Comparison of ENCODE assay signal across 8 cellular contexts in genomic region chr14:55089547-55090153, GRCh38. TPM values are rescaled to one million over a fixed set of nuclear protein-coding genes. Genes with fewer than 3 reads are reported as not detected.
DNase-seq lines count a peak whose midpoint lies in the region; ATAC-seq and TF ChIP-seq lines count a peak whose summit lies in the region.
"Not testable (repeated sequence)": the region's sequence is repeated elsewhere in the genome, so short reads cannot be mapped to it uniquely, and the experiment has no call there.

No MANE protein-coding gene starts in this region.

- not testable (repeated sequence) for H3K27ac ChIP-seq in gastroesophageal sphincter, testis

- intact Hi-C loops in testis (cut with DNase I; ENCODE audit: low total_unique reads), result not testable (repeated sequence)

- H3K36me3 ChIP-seq in gastroesophageal sphincter; testis (ENCODE audit: low read depth, missing control alignments): not testable (repeated sequence)

- not testable (repeated sequence) for TF ChIP-seq EP300 in gastroesophageal sphincter (IDR thresholded peaks at IDR 0.05)

- H3K4me1 ChIP-seq in gastroesophageal sphincter, result peaks cover 0 to 20% (median 0%) of the 10 kb centered on the region in 3 donors
- not testable (repeated sequence) for H3K4me1 ChIP-seq in testis

- H3K27me3 ChIP-seq in gastroesophageal sphincter, testis: not testable (repeated sequence)

- ATAC-seq in HG02588 (IDR thresholded peaks at IDR 0.05; ENCODE audit: unreplicated experiment) (peak; percentile 75), SK-N-SH treated with all-trans-retinoic acid at 6 μM for 48 hours (peak; percentile 94), gastroesophageal sphincter (peak; percentile 89), omental fat pad (ENCODE audit: low FRiP score) (peak; percentile 97)

- peak; percentile 82 to 95 (median 89) for TF ChIP-seq CTCF in gastroesophageal sphincter (IDR thresholded peaks at IDR 0.05)
- TF ChIP-seq CTCF in omental fat pad (IDR thresholded peaks at IDR 0.05), result peak in 2 of 3 donors; percentile 5 to 59
- TF ChIP-seq CTCF in testis (IDR thresholded peaks at IDR 0.05), result peak; percentile 73 to 92 (median 81)

- DNase-seq in GM03348 (ENCODE audit: low spot score), result peak; percentile 85
- DNase-seq in NCI-H1417 (lab: John Stamatoyannopoulos, UW), result peak; percentile 46 to 85 (median 77)
- DNase-seq in activated naive CD4-positive, alpha-beta T cell (lab: John Stamatoyannopoulos, UW), result peak in 3 of 4 experiments; percentile 25 to 57 (median 47)
- peak; percentile 85 for DNase-seq in omental fat pad (ENCODE audit: low spot score)
- peak; percentile 93 for DNase-seq in testis

- not testable (repeated sequence) for H3K9me3 ChIP-seq in gastroesophageal sphincter, testis

- H3K4me3 ChIP-seq in gastroesophageal sphincter, testis: not testable (repeated sequence)

- 32 to 40% methylated on average over 9 to 12 of the region's 13 CpGs for WGBS in gastroesophageal sphincter (ENCODE audit: low coverage in 1 of 2), 2 donors
- WGBS in testis, 2 donors, result 49 to 64% methylated on average over 13 of the region's 13 CpGs

- TF ChIP-seq POLR2A in gastroesophageal sphincter (IDR thresholded peaks at IDR 0.05); testis (IDR thresholded peaks at IDR 0.05): not testable (repeated sequence)

RNA-seq across cellular contexts. Expression of gene MAPK1IP1L, which starts 38.2 kb away (rescaled TPM):
- total RNA-seq in gastroesophageal sphincter (10 to 100 TPM; 65.5 to 92.3 (median 73.5) TPM), omental fat pad (10 to 100 TPM; 32.5 to 81.3 (median 68.8) TPM), testis (100 to 1,000 TPM; 105 to 146 TPM)
- polyA plus RNA-seq in testis (ENCODE audit: insufficient read depth, low read depth, low replicate concordance), result 87.0 TPM

RNA-seq across cellular contexts. Expression of gene LGALS3, which starts 39.4 kb away (rescaled TPM):
- total RNA-seq in gastroesophageal sphincter, result 100 to 1,000 TPM; 253 to 467 (median 361) TPM
- total RNA-seq in omental fat pad, result 100 to 1,000 TPM; 325 to 450 (median 349) TPM
- 100 to 1,000 TPM; 224 to 274 TPM for total RNA-seq in testis
- 169 TPM for polyA plus RNA-seq in testis (ENCODE audit: insufficient read depth, low read depth, low replicate concordance)

Comparison
In these comparisons a context has a peak if more than half of its experiments do, and no peak if none do; other contexts are left out.
1. CTCF ChIP-seq: peak in every context shown above with its lines; median percentile 89 in gastroesophageal sphincter; 81 in testis; 32 in omental fat pad.